Comparison of ENCODE assay signal across 2 cellular contexts in genomic region chr17:41781404-41782110, GRCh38.
TF ChIP-seq lines count a peak whose summit lies in the region.

No MANE protein-coding gene starts in this region.

TF ChIP-seq in IMR-90, 13 proteins besides CTCF, POLR2A, EP300 and RAD21:
- no peak for TF ChIP-seq CEBPB (IDR thresholded peaks at IDR 0.05; ENCODE audit: low read depth, low read length)
- TF ChIP-seq NFE2L2 (IDR thresholded peaks at IDR 0.05; ENCODE audit: low read depth, low read length), result no peak
- TF ChIP-seq MXI1 (IDR thresholded peaks at IDR 0.05; ENCODE audit: borderline replicate concordance, low read depth, low read length), result no peak
- no peak for TF ChIP-seq BHLHE40 (IDR thresholded peaks at IDR 0.05; ENCODE audit: low read depth, low read length)
- no peak for TF ChIP-seq RCOR1 (IDR thresholded peaks at IDR 0.05; ENCODE audit: insufficient replicate concordance, low read length)
- no peak for TF ChIP-seq RFX5 (IDR thresholded peaks at IDR 0.05; ENCODE audit: low read depth, low read length)
- no peak for TF ChIP-seq MAZ (IDR thresholded peaks at IDR 0.05; ENCODE audit: borderline replicate concordance, low read depth, low read length)
- TF ChIP-seq, protein P1, sequence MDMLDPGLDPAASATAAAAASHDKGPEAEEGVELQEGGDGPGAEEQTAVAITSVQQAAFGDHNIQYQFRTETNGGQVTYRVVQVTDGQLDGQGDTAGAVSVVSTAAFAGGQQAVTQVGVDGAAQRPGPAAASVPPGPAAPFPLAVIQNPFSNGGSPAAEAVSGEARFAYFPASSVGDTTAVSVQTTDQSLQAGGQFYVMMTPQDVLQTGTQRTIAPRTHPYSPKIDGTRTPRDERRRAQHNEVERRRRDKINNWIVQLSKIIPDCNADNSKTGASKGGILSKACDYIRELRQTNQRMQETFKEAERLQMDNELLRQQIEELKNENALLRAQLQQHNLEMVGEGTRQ (IDR thresholded peaks at IDR 0.05; ENCODE audit: low read depth, low read length), result no peak
- TF ChIP-seq SMC3 (IDR thresholded peaks at IDR 0.05; ENCODE audit: low read depth, low read length), result no peak
- no peak for TF ChIP-seq CHD1 (IDR thresholded peaks at IDR 0.05; ENCODE audit: low read depth, low read length)
- TF ChIP-seq FOS (IDR thresholded peaks at IDR 0.05; ENCODE audit: low read depth, low read length), result no peak

TF ChIP-seq in GM12891, 5 proteins besides CTCF, POLR2A, EP300 and RAD21:
- no peak for TF ChIP-seq PAX5 (IDR thresholded peaks at IDR 0.05; ENCODE audit: insufficient read depth, low read length, severe bottlenecking)
- no peak for TF ChIP-seq SPI1 (IDR thresholded peaks at IDR 0.05; ENCODE audit: low read depth, low read length)
- TF ChIP-seq TAF1 (IDR thresholded peaks at IDR 0.05; ENCODE audit: low read depth, low read length), result no peak
- no peak for TF ChIP-seq POLR2AphosphoS5 (IDR thresholded peaks at IDR 0.05; ENCODE audit: low read depth, low read length)
- TF ChIP-seq POU2F2 (IDR thresholded peaks at IDR 0.05; ENCODE audit: low read depth, low read length), result no peak
